In the genomic region with DNA sequence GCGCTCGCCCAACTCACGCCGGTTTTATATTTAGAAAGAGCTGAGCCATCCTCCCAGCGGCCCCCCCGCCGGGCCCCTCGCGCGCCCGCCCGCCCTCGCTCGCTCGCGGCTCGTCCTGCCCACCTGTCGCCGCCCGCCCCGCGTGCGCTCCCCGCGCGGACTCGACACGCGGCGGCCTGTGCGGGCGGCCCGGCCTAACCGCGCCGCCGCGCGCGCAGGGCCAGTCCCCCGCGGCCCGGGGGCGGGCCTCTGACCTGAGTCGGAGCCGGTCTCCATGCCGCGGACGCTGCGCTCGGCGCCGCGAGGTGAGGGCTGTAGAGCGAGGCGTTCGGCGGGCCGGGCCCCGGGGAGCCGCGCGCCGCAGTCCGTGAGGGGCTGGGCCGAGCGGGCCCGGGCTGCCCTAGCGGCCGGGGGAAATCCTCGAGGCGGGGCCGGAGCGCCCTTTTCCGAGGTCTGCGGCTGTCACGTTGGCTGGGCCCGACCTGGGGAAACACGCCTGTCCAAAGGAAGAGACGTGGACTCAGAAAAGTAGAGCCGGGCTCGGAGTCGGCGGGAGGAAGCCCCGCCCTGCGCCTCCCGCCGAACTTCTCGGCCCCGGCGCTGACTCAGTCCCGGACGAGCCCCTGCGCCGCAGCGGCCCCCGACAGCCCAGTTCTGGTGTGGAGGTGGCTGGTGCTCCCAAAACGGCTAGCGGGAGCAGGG, we compare ENCODE assay signal across 1 cellular context.
TF ChIP-seq lines count a peak whose summit lies in the region.

A gene with protein sequence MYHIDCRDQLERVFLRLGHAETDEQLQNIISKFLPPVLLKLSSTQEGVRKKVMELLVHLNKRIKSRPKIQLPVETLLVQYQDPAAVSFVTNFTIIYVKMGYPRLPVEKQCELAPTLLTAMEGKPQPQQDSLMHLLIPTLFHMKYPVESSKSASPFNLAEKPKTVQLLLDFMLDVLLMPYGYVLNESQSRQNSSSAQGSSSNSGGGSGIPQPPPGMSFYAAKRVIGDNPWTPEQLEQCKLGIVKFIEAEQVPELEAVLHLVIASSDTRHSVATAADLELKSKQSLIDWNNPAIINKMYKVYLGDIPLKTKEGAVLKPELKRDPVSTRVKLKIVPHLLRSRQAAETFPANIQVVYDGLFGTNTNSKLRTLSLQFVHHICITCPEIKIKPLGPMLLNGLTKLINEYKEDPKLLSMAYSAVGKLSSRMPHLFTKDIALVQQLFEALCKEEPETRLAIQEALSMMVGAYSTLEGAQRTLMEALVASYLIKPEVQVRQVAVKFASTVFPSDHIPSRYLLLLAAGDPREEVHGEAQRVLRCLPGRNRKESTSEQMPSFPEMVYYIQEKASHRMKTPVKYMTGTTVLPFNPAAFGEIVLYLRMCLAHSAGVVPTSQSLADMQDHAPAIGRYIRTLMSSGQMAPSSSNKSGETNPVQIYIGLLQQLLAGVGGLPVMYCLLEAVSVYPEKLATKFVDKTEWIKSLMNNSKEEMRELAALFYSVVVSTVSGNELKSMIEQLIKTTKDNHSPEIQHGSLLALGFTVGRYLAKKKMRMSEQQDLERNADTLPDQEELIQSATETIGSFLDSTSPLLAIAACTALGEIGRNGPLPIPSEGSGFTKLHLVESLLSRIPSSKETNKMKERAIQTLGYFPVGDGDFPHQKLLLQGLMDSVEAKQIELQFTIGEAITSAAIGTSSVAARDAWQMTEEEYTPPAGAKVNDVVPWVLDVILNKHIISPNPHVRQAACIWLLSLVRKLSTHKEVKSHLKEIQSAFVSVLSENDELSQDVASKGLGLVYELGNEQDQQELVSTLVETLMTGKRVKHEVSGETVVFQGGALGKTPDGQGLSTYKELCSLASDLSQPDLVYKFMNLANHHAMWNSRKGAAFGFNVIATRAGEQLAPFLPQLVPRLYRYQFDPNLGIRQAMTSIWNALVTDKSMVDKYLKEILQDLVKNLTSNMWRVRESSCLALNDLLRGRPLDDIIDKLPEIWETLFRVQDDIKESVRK (N-terminal part only) (minus strand): TSS at position 522 of the 702 bp plus-strand sequence. CDS start 11,465 bp downstream, outside the sequence.

TF ChIP-seq in HepG2, 621 proteins besides CTCF, POLR2A, EP300 and RAD21 (continued from another document and continues in another):
- TF ChIP-seq, protein P1, sequence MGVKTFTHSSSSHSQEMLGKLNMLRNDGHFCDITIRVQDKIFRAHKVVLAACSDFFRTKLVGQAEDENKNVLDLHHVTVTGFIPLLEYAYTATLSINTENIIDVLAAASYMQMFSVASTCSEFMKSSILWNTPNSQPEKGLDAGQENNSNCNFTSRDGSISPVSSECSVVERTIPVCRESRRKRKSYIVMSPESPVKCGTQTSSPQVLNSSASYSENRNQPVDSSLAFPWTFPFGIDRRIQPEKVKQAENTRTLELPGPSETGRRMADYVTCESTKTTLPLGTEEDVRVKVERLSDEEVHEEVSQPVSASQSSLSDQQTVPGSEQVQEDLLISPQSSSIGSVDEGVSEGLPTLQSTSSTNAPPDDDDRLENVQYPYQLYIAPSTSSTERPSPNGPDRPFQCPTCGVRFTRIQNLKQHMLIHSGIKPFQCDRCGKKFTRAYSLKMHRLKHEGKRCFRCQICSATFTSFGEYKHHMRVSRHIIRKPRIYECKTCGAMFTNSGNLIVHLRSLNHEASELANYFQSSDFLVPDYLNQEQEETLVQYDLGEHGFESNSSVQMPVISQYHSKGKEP (CRISPR knock-in tag; IDR thresholded peaks at IDR 0.05) = no peak
- no peak; the same call in 1 of the 2 replicates for TF ChIP-seq TBX2 (CRISPR knock-in tag; IDR thresholded peaks at IDR 0.05; ENCODE audit: borderline replicate concordance)
- peak; percentile 50; the same call in 1 of the 2 replicates for TF ChIP-seq IRF2 (CRISPR knock-in tag; IDR thresholded peaks at IDR 0.05)
- TF ChIP-seq ZFX (CRISPR knock-in tag; IDR thresholded peaks at IDR 0.05; ENCODE audit: low read depth) = peak; percentile 90
- TF ChIP-seq ISL2 (CRISPR knock-in tag; IDR thresholded peaks at IDR 0.05) = 0 out of 2 replicates have a peak, but pooled peaks have one; percentile 20
- no peak for TF ChIP-seq ZFP1 (CRISPR knock-in tag; IDR thresholded peaks at IDR 0.05)
- TF ChIP-seq, protein P2, sequence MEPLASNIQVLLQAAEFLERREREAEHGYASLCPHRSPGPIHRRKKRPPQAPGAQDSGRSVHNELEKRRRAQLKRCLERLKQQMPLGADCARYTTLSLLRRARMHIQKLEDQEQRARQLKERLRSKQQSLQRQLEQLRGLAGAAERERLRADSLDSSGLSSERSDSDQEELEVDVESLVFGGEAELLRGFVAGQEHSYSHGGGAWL (CRISPR knock-in tag; IDR thresholded peaks at IDR 0.05) = peak; percentile 50; the same call in 1 of the 2 replicates
- TF ChIP-seq ELF3 (CRISPR knock-in tag; IDR thresholded peaks at IDR 0.05) = peak; percentile 42; the same call in 1 of the 2 replicates
- no peak for TF ChIP-seq NFYC (CRISPR knock-in tag; IDR thresholded peaks at IDR 0.05)
- no peak for TF ChIP-seq FOXA1 (IDR thresholded peaks at IDR 0.05)
- no peak for TF ChIP-seq FOXA1 (CRISPR knock-in tag; IDR thresholded peaks at IDR 0.05)
- peak; percentile 93 for TF ChIP-seq RBFOX2 (IDR thresholded peaks at IDR 0.05; ENCODE audit: low read depth, low read length)
- TF ChIP-seq CBX5 (CRISPR knock-in tag; IDR thresholded peaks at IDR 0.05; ENCODE audit: borderline replicate concordance) = peak; percentile 46; the same call in 1 of the 2 replicates
- TF ChIP-seq ISX (CRISPR knock-in tag; conservative IDR thresholded peaks at IDR 0.05) = 0 out of 2 replicates have a peak, but pooled peaks have one; percentile 18
- TF ChIP-seq, protein P3, sequence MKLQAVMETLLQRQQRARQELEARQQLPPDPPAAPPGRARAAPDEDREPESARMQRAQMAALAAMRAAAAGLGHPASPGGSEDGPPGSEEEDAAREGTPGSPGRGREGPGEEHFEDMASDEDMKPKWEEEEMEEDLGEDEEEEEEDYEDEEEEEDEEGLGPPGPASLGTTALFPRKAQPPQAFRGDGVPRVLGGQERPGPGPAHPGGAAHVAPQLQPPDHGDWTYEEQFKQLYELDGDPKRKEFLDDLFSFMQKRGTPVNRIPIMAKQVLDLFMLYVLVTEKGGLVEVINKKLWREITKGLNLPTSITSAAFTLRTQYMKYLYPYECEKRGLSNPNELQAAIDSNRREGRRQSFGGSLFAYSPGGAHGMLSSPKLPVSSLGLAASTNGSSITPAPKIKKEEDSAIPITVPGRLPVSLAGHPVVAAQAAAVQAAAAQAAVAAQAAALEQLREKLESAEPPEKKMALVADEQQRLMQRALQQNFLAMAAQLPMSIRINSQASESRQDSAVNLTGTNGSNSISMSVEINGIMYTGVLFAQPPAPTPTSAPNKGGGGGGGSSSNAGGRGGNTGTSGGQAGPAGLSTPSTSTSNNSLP (IDR thresholded peaks at IDR 0.05; ENCODE audit: low read depth, low read length) = no peak; the same call in 1 of the 2 replicates
- 0 out of 2 replicates have a peak, but pooled peaks have one; percentile 41 for TF ChIP-seq ZNF850 (CRISPR knock-in tag; conservative IDR thresholded peaks at IDR 0.05)
- TF ChIP-seq, protein P4, sequence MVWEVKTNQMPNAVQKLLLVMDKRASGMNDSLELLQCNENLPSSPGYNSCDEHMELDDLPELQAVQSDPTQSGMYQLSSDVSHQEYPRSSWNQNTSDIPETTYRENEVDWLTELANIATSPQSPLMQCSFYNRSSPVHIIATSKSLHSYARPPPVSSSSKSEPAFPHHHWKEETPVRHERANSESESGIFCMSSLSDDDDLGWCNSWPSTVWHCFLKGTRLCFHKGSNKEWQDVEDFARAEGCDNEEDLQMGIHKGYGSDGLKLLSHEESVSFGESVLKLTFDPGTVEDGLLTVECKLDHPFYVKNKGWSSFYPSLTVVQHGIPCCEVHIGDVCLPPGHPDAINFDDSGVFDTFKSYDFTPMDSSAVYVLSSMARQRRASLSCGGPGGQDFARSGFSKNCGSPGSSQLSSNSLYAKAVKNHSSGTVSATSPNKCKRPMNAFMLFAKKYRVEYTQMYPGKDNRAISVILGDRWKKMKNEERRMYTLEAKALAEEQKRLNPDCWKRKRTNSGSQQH (CRISPR knock-in tag; IDR thresholded peaks at IDR 0.05; ENCODE audit: low read depth) = no peak
- TF ChIP-seq SRSF1 (optimal IDR thresholded peaks at IDR 0.05; ENCODE audit: low read depth, low read length) = peak; percentile 59
- 0 out of 2 replicates have a peak, but pooled peaks have one; percentile 32 for TF ChIP-seq ZNF605 (CRISPR knock-in tag; IDR thresholded peaks at IDR 0.05)
- TF ChIP-seq, protein P5, sequence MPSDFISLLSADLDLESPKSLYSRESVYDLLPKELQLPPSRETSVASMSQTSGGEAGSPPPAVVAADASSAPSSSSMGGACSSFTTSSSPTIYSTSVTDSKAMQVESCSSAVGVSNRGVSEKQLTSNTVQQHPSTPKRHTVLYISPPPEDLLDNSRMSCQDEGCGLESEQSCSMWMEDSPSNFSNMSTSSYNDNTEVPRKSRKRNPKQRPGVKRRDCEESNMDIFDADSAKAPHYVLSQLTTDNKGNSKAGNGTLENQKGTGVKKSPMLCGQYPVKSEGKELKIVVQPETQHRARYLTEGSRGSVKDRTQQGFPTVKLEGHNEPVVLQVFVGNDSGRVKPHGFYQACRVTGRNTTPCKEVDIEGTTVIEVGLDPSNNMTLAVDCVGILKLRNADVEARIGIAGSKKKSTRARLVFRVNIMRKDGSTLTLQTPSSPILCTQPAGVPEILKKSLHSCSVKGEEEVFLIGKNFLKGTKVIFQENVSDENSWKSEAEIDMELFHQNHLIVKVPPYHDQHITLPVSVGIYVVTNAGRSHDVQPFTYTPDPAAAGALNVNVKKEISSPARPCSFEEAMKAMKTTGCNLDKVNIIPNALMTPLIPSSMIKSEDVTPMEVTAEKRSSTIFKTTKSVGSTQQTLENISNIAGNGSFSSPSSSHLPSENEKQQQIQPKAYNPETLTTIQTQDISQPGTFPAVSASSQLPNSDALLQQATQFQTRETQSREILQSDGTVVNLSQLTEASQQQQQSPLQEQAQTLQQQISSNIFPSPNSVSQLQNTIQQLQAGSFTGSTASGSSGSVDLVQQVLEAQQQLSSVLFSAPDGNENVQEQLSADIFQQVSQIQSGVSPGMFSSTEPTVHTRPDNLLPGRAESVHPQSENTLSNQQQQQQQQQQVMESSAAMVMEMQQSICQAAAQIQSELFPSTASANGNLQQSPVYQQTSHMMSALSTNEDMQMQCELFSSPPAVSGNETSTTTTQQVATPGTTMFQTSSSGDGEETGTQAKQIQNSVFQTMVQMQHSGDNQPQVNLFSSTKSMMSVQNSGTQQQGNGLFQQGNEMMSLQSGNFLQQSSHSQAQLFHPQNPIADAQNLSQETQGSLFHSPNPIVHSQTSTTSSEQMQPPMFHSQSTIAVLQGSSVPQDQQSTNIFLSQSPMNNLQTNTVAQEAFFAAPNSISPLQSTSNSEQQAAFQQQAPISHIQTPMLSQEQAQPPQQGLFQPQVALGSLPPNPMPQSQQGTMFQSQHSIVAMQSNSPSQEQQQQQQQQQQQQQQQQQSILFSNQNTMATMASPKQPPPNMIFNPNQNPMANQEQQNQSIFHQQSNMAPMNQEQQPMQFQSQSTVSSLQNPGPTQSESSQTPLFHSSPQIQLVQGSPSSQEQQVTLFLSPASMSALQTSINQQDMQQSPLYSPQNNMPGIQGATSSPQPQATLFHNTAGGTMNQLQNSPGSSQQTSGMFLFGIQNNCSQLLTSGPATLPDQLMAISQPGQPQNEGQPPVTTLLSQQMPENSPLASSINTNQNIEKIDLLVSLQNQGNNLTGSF (CRISPR knock-in tag; IDR thresholded peaks at IDR 0.05) = 0 out of 2 replicates have a peak, but pooled peaks have one; percentile 24
- TF ChIP-seq, protein P6, sequence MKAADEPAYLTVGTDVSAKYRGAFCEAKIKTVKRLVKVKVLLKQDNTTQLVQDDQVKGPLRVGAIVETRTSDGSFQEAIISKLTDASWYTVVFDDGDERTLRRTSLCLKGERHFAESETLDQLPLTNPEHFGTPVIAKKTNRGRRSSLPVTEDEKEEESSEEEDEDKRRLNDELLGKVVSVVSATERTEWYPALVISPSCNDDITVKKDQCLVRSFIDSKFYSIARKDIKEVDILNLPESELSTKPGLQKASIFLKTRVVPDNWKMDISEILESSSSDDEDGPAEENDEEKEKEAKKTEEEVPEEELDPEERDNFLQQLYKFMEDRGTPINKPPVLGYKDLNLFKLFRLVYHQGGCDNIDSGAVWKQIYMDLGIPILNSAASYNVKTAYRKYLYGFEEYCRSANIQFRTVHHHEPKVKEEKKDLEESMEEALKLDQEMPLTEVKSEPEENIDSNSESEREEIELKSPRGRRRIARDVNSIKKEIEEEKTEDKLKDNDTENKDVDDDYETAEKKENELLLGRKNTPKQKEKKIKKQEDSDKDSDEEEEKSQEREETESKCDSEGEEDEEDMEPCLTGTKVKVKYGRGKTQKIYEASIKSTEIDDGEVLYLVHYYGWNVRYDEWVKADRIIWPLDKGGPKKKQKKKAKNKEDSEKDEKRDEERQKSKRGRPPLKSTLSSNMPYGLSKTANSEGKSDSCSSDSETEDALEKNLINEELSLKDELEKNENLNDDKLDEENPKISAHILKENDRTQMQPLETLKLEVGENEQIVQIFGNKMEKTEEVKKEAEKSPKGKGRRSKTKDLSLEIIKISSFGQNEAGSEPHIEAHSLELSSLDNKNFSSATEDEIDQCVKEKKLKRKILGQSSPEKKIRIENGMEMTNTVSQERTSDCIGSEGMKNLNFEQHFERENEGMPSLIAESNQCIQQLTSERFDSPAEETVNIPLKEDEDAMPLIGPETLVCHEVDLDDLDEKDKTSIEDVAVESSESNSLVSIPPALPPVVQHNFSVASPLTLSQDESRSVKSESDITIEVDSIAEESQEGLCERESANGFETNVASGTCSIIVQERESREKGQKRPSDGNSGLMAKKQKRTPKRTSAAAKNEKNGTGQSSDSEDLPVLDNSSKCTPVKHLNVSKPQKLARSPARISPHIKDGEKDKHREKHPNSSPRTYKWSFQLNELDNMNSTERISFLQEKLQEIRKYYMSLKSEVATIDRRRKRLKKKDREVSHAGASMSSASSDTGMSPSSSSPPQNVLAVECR (CRISPR knock-in tag; IDR thresholded peaks at IDR 0.05; ENCODE audit: borderline replicate concordance) = peak; percentile 74; the same call in 1 of the 2 replicates
- no peak for TF ChIP-seq NCOA1 (CRISPR knock-in tag; IDR thresholded peaks at IDR 0.05)
- peak; percentile 59; the same call in 1 of the 2 replicates for TF ChIP-seq ZNF878 (CRISPR knock-in tag; IDR thresholded peaks at IDR 0.05)
- TF ChIP-seq, protein P7, sequence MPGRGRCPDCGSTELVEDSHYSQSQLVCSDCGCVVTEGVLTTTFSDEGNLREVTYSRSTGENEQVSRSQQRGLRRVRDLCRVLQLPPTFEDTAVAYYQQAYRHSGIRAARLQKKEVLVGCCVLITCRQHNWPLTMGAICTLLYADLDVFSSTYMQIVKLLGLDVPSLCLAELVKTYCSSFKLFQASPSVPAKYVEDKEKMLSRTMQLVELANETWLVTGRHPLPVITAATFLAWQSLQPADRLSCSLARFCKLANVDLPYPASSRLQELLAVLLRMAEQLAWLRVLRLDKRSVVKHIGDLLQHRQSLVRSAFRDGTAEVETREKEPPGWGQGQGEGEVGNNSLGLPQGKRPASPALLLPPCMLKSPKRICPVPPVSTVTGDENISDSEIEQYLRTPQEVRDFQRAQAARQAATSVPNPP (CRISPR knock-in tag; IDR thresholded peaks at IDR 0.05) = peak; percentile 86
- TF ChIP-seq EZH2 (conservative IDR thresholded peaks at IDR 0.05; ENCODE audit: low read depth, low read length) = no peak
- TF ChIP-seq AGO1 (IDR thresholded peaks at IDR 0.05; ENCODE audit: low read depth, low read length, poor library complexity, severe bottlenecking) = peak; percentile 36
- no peak for TF ChIP-seq BRD4 (CRISPR knock-in tag; IDR thresholded peaks at IDR 0.05)
- TF ChIP-seq ZNF143 (CRISPR knock-in tag; IDR thresholded peaks at IDR 0.05) = peak; percentile 16; the same call in 1 of the 2 replicates
- TF ChIP-seq ZC3H4 (CRISPR knock-in tag; IDR thresholded peaks at IDR 0.05; ENCODE audit: borderline replicate concordance) = peak; percentile 57; the same call in 1 of the 2 replicates
- TF ChIP-seq ZNF772 (CRISPR knock-in tag; IDR thresholded peaks at IDR 0.05) = no peak
- TF ChIP-seq NRL (CRISPR knock-in tag; IDR thresholded peaks at IDR 0.05; ENCODE audit: borderline replicate concordance) = peak; percentile 62; the same call in 1 of the 2 replicates
- TF ChIP-seq NR2F1 (CRISPR knock-in tag; IDR thresholded peaks at IDR 0.05) = no peak
